Comparison of ENCODE assay signal across 8 cellular contexts in the genomic region with DNA sequence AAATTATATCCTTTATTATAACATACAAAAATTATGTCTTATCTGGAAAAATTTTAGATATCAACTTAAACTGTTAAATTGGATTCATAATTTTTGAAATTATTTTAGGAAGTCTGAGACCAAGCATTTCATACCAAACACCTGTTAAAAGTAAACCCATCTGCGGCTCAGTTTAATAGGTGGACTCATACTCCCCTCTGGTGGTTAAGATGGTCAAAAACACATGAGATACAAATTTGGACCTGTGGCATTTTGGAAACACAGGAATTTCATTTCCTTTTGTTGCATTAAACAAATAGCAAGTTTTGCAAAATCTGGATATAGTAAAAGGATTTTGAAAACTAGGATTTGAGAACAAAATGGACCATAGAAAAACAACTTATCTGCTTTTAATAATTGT. TPM values are rescaled to one million over a fixed set of nuclear protein-coding genes. Genes with fewer than 3 reads are reported as not detected.
DNase-seq lines count a peak whose midpoint lies in the region; ATAC-seq and TF ChIP-seq lines count a peak whose summit lies in the region.

No MANE protein-coding gene starts in this region.

- H3F3A ChIP-seq in PC-3 (ENCODE audit: low read length, unreplicated experiment), result no peaks in the 10 kb centered on the region

- peak; percentile 66 for ATAC-seq in HG02798 (IDR thresholded peaks at IDR 0.05; ENCODE audit: poor library complexity, unreplicated experiment)
- peak; percentile 91 for ATAC-seq in PC-3

- no peak overlapping the region for H3K4me2 ChIP-seq in PC-3 (ENCODE audit: low read length)

- CTCF ChIA-PET in PC-3 (lab: Charles Lee), result no interaction called here

- no peaks in the 10 kb centered on the region for H4K20me1 ChIP-seq in PC-3 (ENCODE audit: low read length)

- H3K9me3 ChIP-seq in PC-3 (ENCODE audit: low read length), result no peaks in the 10 kb centered on the region

- H3K9me2 ChIP-seq in PC-3 (replicated peaks; ENCODE audit: low read length), result no peaks in the 10 kb centered on the region

- peak; percentile 39 for DNase-seq in NCI-H2196 (lab: John Stamatoyannopoulos, UW; ENCODE audit: unreplicated experiment)
- no peak for DNase-seq in NCI-H2196 treated with DMSO at 0.1 percent for 48 hours (lab: John Stamatoyannopoulos, UW; ENCODE audit: unreplicated experiment)
- DNase-seq in PC-3, result peak; percentile 80
- peak; percentile 40 for DNase-seq in fibroblast of gingiva (ENCODE audit: low read depth)
- DNase-seq in retinal pigment epithelial cell (ENCODE audit: low read depth), result peak; percentile 7
- DNase-seq in activated CD4-positive, alpha-beta T cell treated with anti-CD3 and anti-CD28 coated beads for 4 hours, result no peak
- DNase-seq in islet precursor cell, result no peak

- intact Hi-C loops in PC-3 (cut with micrococcal nuclease), result loop anchor here (1.0 kb wide), 2 partner anchors 59 to 372 kb away; no protein-coding TSS in a partner anchor

- peak; percentile 94 for TF ChIP-seq CTCF in PC-3 (conservative IDR thresholded peaks at IDR 0.05; ENCODE audit: low read depth, low read length)
- TF ChIP-seq CTCF in retinal pigment epithelial cell (conservative IDR thresholded peaks at IDR 0.05; ENCODE audit: low read depth, low read length), result peak; percentile 56

- H3K4me3 ChIP-seq in PC-3 (ENCODE audit: low read length) (no peak overlapping the region), retinal pigment epithelial cell (ENCODE audit: low read length) (no peak overlapping the region)

- no peaks in the 10 kb centered on the region for H3K79me2 ChIP-seq in PC-3 (ENCODE audit: low read length)

- no peaks in the 10 kb centered on the region for H3K36me3 ChIP-seq in PC-3 (ENCODE audit: low read depth, low read length)

- H3K27me3 ChIP-seq in PC-3 (ENCODE audit: low read length), result no peaks in the 10 kb centered on the region

- no peak overlapping the region for H3K9ac ChIP-seq in PC-3 (ENCODE audit: low read length)

- no TSS peak for BruUV-seq in PC-3 (replicated peaks; lab: Mats Ljungman, UMichigan)

- no peak overlapping the region for H3K27ac ChIP-seq in PC-3 (ENCODE audit: low read length)

- no peaks in the 10 kb centered on the region for H3K4me1 ChIP-seq in PC-3 (ENCODE audit: insufficient read depth, low read length)

- POLR2A ChIA-PET in PC-3 (lab: Charles Lee; ENCODE audit: unreplicated experiment), result no interaction called here

- H2AFZ ChIP-seq in PC-3 (ENCODE audit: low read length), result no peak overlapping the region

RNA-seq across cellular contexts. Expression of gene RGMB, which starts 53.7 kb away (rescaled TPM):
- 31.1 and 37.3 TPM in 2 replicates for total RNA-seq in PC-3 (2014; rRNA removed)

Comparison
In these comparisons a context has a peak if more than half of its experiments do, and no peak if none do; other contexts are left out.
1. DNase-seq: peak in NCI-H2196 (single experiment), PC-3 (single experiment), fibroblast of gingiva (single experiment) and retinal pigment epithelial cell (single experiment); none in NCI-H2196 treated with DMSO at 0.1 percent for 48 hours (single experiment), activated CD4-positive, alpha-beta T cell treated with anti-CD3 and anti-CD28 coated beads for 4 hours (0 of 2) and islet precursor cell (single experiment).